ENCODE assay signal across 21 cellular contexts in genomic region chr16:80324371-80324770, GRCh38.
DNase-seq lines count a peak whose midpoint lies in the region; ATAC-seq, FAIRE-seq and TF ChIP-seq lines count a peak whose summit lies in the region.
"Had no signal": no experiment of that assay in that cellular context is flagged by ENCODE, and none has a peak within 500 bp of the region (broad histone marks: within the 10 kb centered on the region; RNA-seq: fewer than 3 reads in every experiment).

No MANE protein-coding gene starts in this region.

- no peak overlapping the region for H3K4me3 ChIP-seq in astrocyte (ENCODE audit: insufficient read depth, low read depth, low read length)
- H3K4me3 ChIP-seq in neural progenitor cell, result no peak overlapping the region
- H3K4me3 ChIP-seq: BLaER1 had no signal

- H3K9ac ChIP-seq in astrocyte (ENCODE audit: low read length) (no peak overlapping the region), neural progenitor cell (no peak overlapping the region)
- H3K9ac ChIP-seq: BLaER1 had no signal

- H3K27me3 ChIP-seq in astrocyte (ENCODE audit: insufficient read depth, low read length) (peaks cover 4% of the 10 kb centered on the region), neural progenitor cell (no peaks in the 10 kb centered on the region)
- H3K27me3 ChIP-seq: BLaER1 had no signal

- H3K9me3 Mint-ChIP-seq in activated naive CD4-positive, alpha-beta T cell treated with anti-CD3 and anti-CD28 coated beads, Interleukin-2, amount 50 U/mL, for 24 hours, result no peaks in the 10 kb centered on the region
- H3K9me3 Mint-ChIP-seq in astrocyte (ENCODE audit: unreplicated experiment) (no peaks in the 10 kb centered on the region), neural progenitor cell (peaks cover 3% of the 10 kb centered on the region)
- H3K9me3 Mint-ChIP-seq: CD8-positive, alpha-beta T cell had no signal

- H4K20me1 ChIP-seq in astrocyte (ENCODE audit: insufficient read depth, low read length) (no peaks in the 10 kb centered on the region), neural progenitor cell (ENCODE audit: low read depth) (no peaks in the 10 kb centered on the region)
- H4K20me1 ChIP-seq: BLaER1 had no signal

- no peaks in the 10 kb centered on the region for H3K4me1 Mint-ChIP-seq in activated naive CD4-positive, alpha-beta T cell treated with anti-CD3 and anti-CD28 coated beads, Interleukin-2, amount 50 U/mL, for 24 hours
- H3K4me1 Mint-ChIP-seq in astrocyte (ENCODE audit: low read depth, unreplicated experiment) (no peaks in the 10 kb centered on the region), neural progenitor cell (peaks cover 22% of the 10 kb centered on the region)
- H3K4me1 Mint-ChIP-seq: B cell; CD4-positive, CD25-positive, alpha-beta regulatory T cell had no signal

- H3K79me2 ChIP-seq in astrocyte (ENCODE audit: insufficient read depth, low read length) (no peaks in the 10 kb centered on the region), neural progenitor cell (ENCODE audit: low read depth) (no peaks in the 10 kb centered on the region)

- peak overlapping the region; percentile 30 for H3K27ac Mint-ChIP-seq in activated naive CD4-positive, alpha-beta T cell treated with anti-CD3 and anti-CD28 coated beads, Interleukin-2, amount 50 U/mL, for 24 hours
- H3K27ac Mint-ChIP-seq in astrocyte (ENCODE audit: unreplicated experiment), result no peak overlapping the region
- peak overlapping the region; percentile 84 for H3K27ac Mint-ChIP-seq in neural progenitor cell
- H3K27ac Mint-ChIP-seq: B cell; CD8-positive, alpha-beta T cell had no signal

- H3K4me2 ChIP-seq in astrocyte (ENCODE audit: low read length) (no peak overlapping the region), neural progenitor cell (peak overlapping the region; percentile 43)
- H3K4me2 ChIP-seq: BLaER1 had no signal

- H3K4me1 ChIP-seq in astrocyte (ENCODE audit: insufficient read depth, low read length) (no peaks in the 10 kb centered on the region), neural progenitor cell (peaks cover 33% of the 10 kb centered on the region)
- H3K4me1 ChIP-seq: BLaER1, Caco-2 had no signal

- peaks cover 3% of the 10 kb centered on the region for H3F3A ChIP-seq in neural progenitor cell (ENCODE audit: low read depth)

- H3K36me3 Mint-ChIP-seq in activated naive CD4-positive, alpha-beta T cell treated with anti-CD3 and anti-CD28 coated beads, Interleukin-2, amount 50 U/mL, for 24 hours, result no peaks in the 10 kb centered on the region
- H3K36me3 Mint-ChIP-seq in astrocyte (ENCODE audit: low read depth, unreplicated experiment), result no peaks in the 10 kb centered on the region
- H3K36me3 Mint-ChIP-seq in neural progenitor cell, result no peaks in the 10 kb centered on the region
- H3K36me3 Mint-ChIP-seq: CD4-positive, CD25-positive, alpha-beta regulatory T cell; CD8-positive, alpha-beta T cell had no signal

- H3K9me3 ChIP-seq in astrocyte (ENCODE audit: insufficient read depth, low read depth, low read length) (no peaks in the 10 kb centered on the region), neural progenitor cell (ENCODE audit: low read depth) (no peaks in the 10 kb centered on the region)
- H3K9me3 ChIP-seq: BLaER1 had no signal

- FAIRE-seq in astrocyte (lab: Jason Lieb, UNC), result no peak
- FAIRE-seq: A204.1, G401.6, GM12892 had no signal

- H3K36me3 ChIP-seq in astrocyte (ENCODE audit: insufficient read depth, low read length) (no peaks in the 10 kb centered on the region), neural progenitor cell (no peaks in the 10 kb centered on the region)
- H3K36me3 ChIP-seq: BLaER1 had no signal

- ATAC-seq in GM19023 (IDR thresholded peaks at IDR 0.05; ENCODE audit: unreplicated experiment), result no peak
- ATAC-seq: CD8-positive, alpha-beta T cell had no signal

- no peak for TF ChIP-seq CTCF in astrocyte (IDR thresholded peaks at IDR 0.05; ENCODE audit: insufficient read depth, low read depth, low read length)
- no peak for TF ChIP-seq CTCF in neural progenitor cell (IDR thresholded peaks at IDR 0.05)

- no peak overlapping the region for H3K27ac ChIP-seq in astrocyte (ENCODE audit: low read depth, low read length)
- H3K27ac ChIP-seq in neural progenitor cell, result no peak overlapping the region
- H3K27ac ChIP-seq: 22Rv1, BLaER1, C4-2B had no signal

- H2AFZ ChIP-seq in astrocyte (ENCODE audit: low read depth, low read length) (no peak overlapping the region), neural progenitor cell (replicated peaks) (no peak overlapping the region)

- peaks cover 6% of the 10 kb centered on the region for H3K27me3 Mint-ChIP-seq in activated naive CD4-positive, alpha-beta T cell treated with anti-CD3 and anti-CD28 coated beads, Interleukin-2, amount 50 U/mL, for 24 hours
- peaks cover 10% of the 10 kb centered on the region for H3K27me3 Mint-ChIP-seq in astrocyte (ENCODE audit: low read depth, unreplicated experiment)
- peaks cover 7% of the 10 kb centered on the region for H3K27me3 Mint-ChIP-seq in neural progenitor cell (ENCODE audit: insufficient read depth, low read depth)
- H3K27me3 Mint-ChIP-seq: CD4-positive, CD25-positive, alpha-beta regulatory T cell had no signal

- H3K4me3 Mint-ChIP-seq in activated naive CD4-positive, alpha-beta T cell treated with anti-CD3 and anti-CD28 coated beads, Interleukin-2, amount 50 U/mL, for 24 hours, result no peak overlapping the region
- H3K4me3 Mint-ChIP-seq in astrocyte (ENCODE audit: unreplicated experiment) (peak overlapping the region; percentile 41), neural progenitor cell (peak overlapping the region; percentile 16)
- H3K4me3 Mint-ChIP-seq: B cell; CD4-positive, CD25-positive, alpha-beta regulatory T cell; CD8-positive, alpha-beta T cell had no signal

- no peak for DNase-seq in activated naive CD4-positive, alpha-beta T cell treated with anti-CD3 and anti-CD28 coated beads, Interleukin-2, amount 50 U/mL, for 16 hours
- DNase-seq in astrocyte (ENCODE audit: low read depth), result no peak
- DNase-seq in iPS-NIHi11 (ENCODE audit: low spot score), result peak; percentile 22
- peak; percentile 55 for DNase-seq in neural progenitor cell (ENCODE audit: low spot score)
- DNase-seq in foreskin melanocyte, result no peak
- no peak for DNase-seq in effector CD8-positive, alpha-beta T cell (lab: John Stamatoyannopoulos, UW)
- DNase-seq: Caco-2; CD4-positive, CD25-positive, alpha-beta regulatory T cell; CD8-positive, alpha-beta T cell; DMS153; DND-41; HCEC 1CT had no signal

Comparison
In these comparisons a context has a peak if more than half of its experiments do, and no peak if none do; other contexts are left out.
1. DNase-seq: peak in iPS-NIHi11 (single experiment) and neural progenitor cell (single experiment); none in activated naive CD4-positive, alpha-beta T cell treated with anti-CD3 and anti-CD28 coated beads, Interleukin-2, amount 50 U/mL, for 16 hours (single experiment), astrocyte (single experiment), foreskin melanocyte (single experiment) and effector CD8-positive, alpha-beta T cell (single experiment).